In genomic region chr3:150409125-150409526, GRCh38 we compare ENCODE assay signal across 8 cellular contexts. TPM values are rescaled to one million over a fixed set of nuclear protein-coding genes. Genes with fewer than 3 reads are reported as not detected.
DNase-seq lines count a peak whose midpoint lies in the region; ATAC-seq and TF ChIP-seq lines count a peak whose summit lies in the region.

No MANE protein-coding gene starts in this region.

- 0% methylated on average over 14 to 31 of the region's 31 CpGs for whole genome bisulfite sequencing in endodermal cell (ENCODE audit: insufficient coverage in 1 of 2, insufficient read length in 1 of 2), 2 experiments

- H2AFZ ChIP-seq in OCI-LY3 (ENCODE audit: low read depth, low read length) (no peak overlapping the region), osteoblast (ENCODE audit: low read length) (no peak overlapping the region)

- peak overlapping the region; percentile 93 for H3K4me3 Mint-ChIP-seq in endodermal cell

- H3K36me3 Mint-ChIP-seq in endodermal cell (ENCODE audit: low read depth) = peaks cover 5% of the 10 kb centered on the region

- peaks cover 35% of the 10 kb centered on the region for H3K4me1 Mint-ChIP-seq in endodermal cell

- H3K27me3 Mint-ChIP-seq in endodermal cell (ENCODE audit: insufficient read depth) = no peaks in the 10 kb centered on the region

- H3K36me3 ChIP-seq in OCI-LY3 (replicated peaks; ENCODE audit: low read depth, low read length) = peaks cover 25% of the 10 kb centered on the region
- peaks cover 9% of the 10 kb centered on the region for H3K36me3 ChIP-seq in endodermal cell (ENCODE audit: control insufficient read depth, insufficient read depth, low read length)
- H3K36me3 ChIP-seq in osteoblast (ENCODE audit: insufficient read depth, low read length) = peaks cover 4% of the 10 kb centered on the region

- H3K9me3 ChIP-seq in OCI-LY3 (ENCODE audit: insufficient read depth, low read length) = no peaks in the 10 kb centered on the region
- H3K9me3 ChIP-seq in endodermal cell (ENCODE audit: control insufficient read depth, low read length) = no peaks in the 10 kb centered on the region
- no peaks in the 10 kb centered on the region for H3K9me3 ChIP-seq in osteoblast (ENCODE audit: low read depth, low read length)

- H3K27me3 ChIP-seq in OCI-LY3 (ENCODE audit: low read depth, low read length) (no peaks in the 10 kb centered on the region), endodermal cell (ENCODE audit: control insufficient read depth, insufficient read depth, low read length, poor library complexity, severe bottlenecking) (no peaks in the 10 kb centered on the region), osteoblast (ENCODE audit: insufficient read depth, low read length) (no peaks in the 10 kb centered on the region)

- H4K20me1 ChIP-seq in OCI-LY3 (ENCODE audit: insufficient read depth, low read length) (peaks cover 50% of the 10 kb centered on the region), osteoblast (ENCODE audit: insufficient read depth, low read length) (peaks cover 51% of the 10 kb centered on the region)

- no peaks in the 10 kb centered on the region for H3K9me3 Mint-ChIP-seq in endodermal cell

- H3K27ac ChIP-seq in OCI-LY3 (ENCODE audit: low read length) (peak overlapping the region; percentile 97), endodermal cell (ENCODE audit: low read depth, low read length) (peak overlapping the region; percentile 97), osteoblast (ENCODE audit: low read depth, low read length) (peak overlapping the region; percentile 100)

- H3K4me2 ChIP-seq in OCI-LY3 (ENCODE audit: low read length) (peak overlapping the region; percentile 72), osteoblast (ENCODE audit: insufficient read depth, low read length) (peak overlapping the region; percentile 93)

- peak overlapping the region; percentile 92 for H3K27ac Mint-ChIP-seq in endodermal cell

- ATAC-seq in GM19351 (IDR thresholded peaks at IDR 0.05; ENCODE audit: unreplicated experiment) (no peak), GM21786 (IDR thresholded peaks at IDR 0.05; ENCODE audit: unreplicated experiment) (no peak)

- DNase-seq in DMS53 (lab: John Stamatoyannopoulos, UW) = peak; percentile 65
- DNase-seq in DMS53 treated with DMSO at 0.1 percent for 48 hours (lab: John Stamatoyannopoulos, UW; ENCODE audit: unreplicated experiment) = no peak
- no peak for DNase-seq in endodermal cell
- DNase-seq in osteoblast (ENCODE audit: insufficient read length, low spot score, missing footprints) = no peak
- DNase-seq in activated CD4-positive, alpha-beta T cell treated with anti-CD3 and anti-CD28 coated beads for 4 hours = no peak

- H3K4me3 ChIP-seq in OCI-LY3 (ENCODE audit: low read length) (peak overlapping the region; percentile 95), endodermal cell (ENCODE audit: low read length) (peak overlapping the region; percentile 99), osteoblast (ENCODE audit: insufficient read depth, low read length) (peak overlapping the region; percentile 98)

- peaks cover 21% of the 10 kb centered on the region for H3K4me1 ChIP-seq in OCI-LY3 (ENCODE audit: low read length)
- H3K4me1 ChIP-seq in endodermal cell (ENCODE audit: control insufficient read depth, insufficient read depth, low read length) = no peaks in the 10 kb centered on the region
- H3K4me1 ChIP-seq in osteoblast (ENCODE audit: insufficient read depth, low read length) = peaks cover 16% of the 10 kb centered on the region

- TF ChIP-seq CTCF in OCI-LY3 (IDR thresholded peaks at IDR 0.05; ENCODE audit: low read depth, low read length) (no peak), endodermal cell (conservative IDR thresholded peaks at IDR 0.05) (no peak), osteoblast (IDR thresholded peaks at IDR 0.05; ENCODE audit: extremely low read depth, low read depth, low read length) (no peak)

- H3K79me2 ChIP-seq in OCI-LY3 (ENCODE audit: low read length) (peaks cover 53% of the 10 kb centered on the region), osteoblast (ENCODE audit: insufficient read depth, low read length) (peaks cover 71% of the 10 kb centered on the region)

- H3K9ac ChIP-seq in OCI-LY3 (ENCODE audit: low read length) (peak overlapping the region; percentile 88), endodermal cell (ENCODE audit: extremely low read depth, low read length, poor library complexity, severe bottlenecking) (peak overlapping the region; percentile 76)

RNA-seq across cellular contexts. Expression of gene TSC22D2, which starts 1.0 kb away (rescaled TPM):
- 10 to 100 TPM; 25.6 to 29.1 TPM for total RNA-seq in endodermal cell
- polyA plus RNA-seq in endodermal cell (2013, experiment 1 of 2) = 29.5 TPM
- polyA plus RNA-seq in endodermal cell (2013, experiment 2 of 2) = 30.2 TPM
- 13.4 and 15.3 TPM in 2 replicates for total RNA-seq in osteoblast
